8 cellular contexts compared by ENCODE assay signal in genomic region chr16:27605500-27606106, GRCh38. TPM values are rescaled to one million over a fixed set of nuclear protein-coding genes. Genes with fewer than 3 reads are reported as not detected.
DNase-seq lines count a peak whose midpoint lies in the region; ATAC-seq, FAIRE-seq and TF ChIP-seq lines count a peak whose summit lies in the region.
"Not testable (repeated sequence)": the region's sequence is repeated elsewhere in the genome, so short reads cannot be mapped to it uniquely, and the experiment has no call there.

No MANE protein-coding gene starts in this region.

- not testable (repeated sequence) for H3K9me2 ChIP-seq in HCT116 (ENCODE audit: insufficient read depth)

- intact Hi-C loops in Calu3 (cut with micrococcal nuclease; ENCODE audit: unreplicated experiment); K562 (cut with micrococcal nuclease); testis (cut with DNase I; ENCODE audit: low total_unique reads): not testable (repeated sequence)
- intact Hi-C loops in HCT116 (cut with micrococcal nuclease) = loop anchor here (1.0 kb wide), 1 partner anchor 262 kb away; no protein-coding TSS in a partner anchor

- not testable (repeated sequence) for H3K36me3 Mint-ChIP-seq in Calu3 (ENCODE audit: insufficient read depth, unreplicated experiment); glutamatergic neuron (ENCODE audit: unreplicated experiment)

- not testable (repeated sequence) for H3K9me3 ChIP-seq in HCT116 (ENCODE audit: control insufficient read depth in 1 of 2, insufficient read depth in 1 of 2, low read depth in 1 of 2, low read length in 2 of 2); SJCRH30 (replicated peaks); K562 (replicated peaks; ENCODE audit: control insufficient read depth, insufficient read depth, low read depth, low read length); testis

- peak; percentile 74 for TF ChIP-seq CTCF in Calu3 (IDR thresholded peaks at IDR 0.05; ENCODE audit: unreplicated experiment)
- TF ChIP-seq CTCF in HCT116 (IDR thresholded peaks at IDR 0.05 in 2 of 3, conservative IDR thresholded peaks at IDR 0.05 in 1 of 3; ENCODE audit: borderline replicate concordance in 1 of 3, insufficient read depth in 1 of 3, low read depth in 2 of 3, low read length in 2 of 3) = peak; percentile 43 to 92 (median 87); a peak in 5 of 6 replicates
- TF ChIP-seq CTCF in K562 (IDR thresholded peaks at IDR 0.05 in 2 of 3, conservative IDR thresholded peaks at IDR 0.05 in 1 of 3; ENCODE audit: insufficient read depth in 2 of 3, low read depth in 1 of 3, low read length in 3 of 3) = peak; percentile 74 to 82 (median 74)
- peak; percentile 81 for TF ChIP-seq CTCF in glutamatergic neuron (IDR thresholded peaks at IDR 0.05; ENCODE audit: partially characterized antibody, unreplicated experiment)
- TF ChIP-seq CTCF in testis (IDR thresholded peaks at IDR 0.05) = peak; percentile 36 to 72 (median 59)

- H3K9me1 ChIP-seq in K562 (ENCODE audit: control insufficient read depth, insufficient read depth, low read length) = not testable (repeated sequence)

- TF ChIP-seq RAD21 in HCT116 (IDR thresholded peaks at IDR 0.05; ENCODE audit: low read depth) = peak; percentile 57
- peak in 1 of 2 experiments; percentile 56; a peak in 2 of 4 replicates for TF ChIP-seq RAD21 in K562 (CRISPR knock-in tag; conservative IDR thresholded peaks at IDR 0.05 in 1 of 2, IDR thresholded peaks at IDR 0.05 in 1 of 2)

- ATAC-seq in HCT116 (peak; percentile 95), K562 (peak; percentile 87)

- DNase-seq in Calu3 = peak; percentile 23
- peak; percentile 31 for DNase-seq in HCT116 (ENCODE audit: low read depth, low spot score)
- DNase-seq in NCI-H2107 (lab: John Stamatoyannopoulos, UW) = peak; percentile 16
- peak; percentile 24 to 76 for DNase-seq in SJCRH30
- DNase-seq in K562 (ENCODE audit: extremely low read depth in 1 of 4, low spot score in 3 of 4) = peak; percentile 54 to 75 (median 70)
- DNase-seq in glutamatergic neuron = not testable (repeated sequence)
- peak; percentile 14 for DNase-seq in mucosa of gallbladder (ENCODE audit: low spot score)
- DNase-seq in testis = peak; percentile 26

- H3K9me3 Mint-ChIP-seq in Calu3 (ENCODE audit: low read depth, unreplicated experiment); glutamatergic neuron (ENCODE audit: unreplicated experiment): not testable (repeated sequence)

- H3K4me3 Mint-ChIP-seq in Calu3 (ENCODE audit: low read depth, unreplicated experiment); glutamatergic neuron (ENCODE audit: unreplicated experiment): not testable (repeated sequence)

- H3K27ac ChIP-seq in HCT116 (ENCODE audit: low read depth, low read length); SJCRH30; K562 (ENCODE audit: extremely low read depth, low read depth, low read length); testis: not testable (repeated sequence)

- H3K4me2 ChIP-seq in HCT116 (ENCODE audit: low read length); K562 (ENCODE audit: insufficient read depth, low read length): not testable (repeated sequence)

- H3K4me1 ChIP-seq in HCT116 (ENCODE audit: control insufficient read depth in 1 of 2, insufficient read depth in 2 of 2, low read length in 2 of 2); SJCRH30; K562 (replicated peaks in 1 of 2; ENCODE audit: control insufficient read depth in 2 of 2, insufficient read depth in 2 of 2, low read length in 2 of 2); testis: not testable (repeated sequence)

- not testable (repeated sequence) for TF ChIP-seq POLR2A in HCT116 (IDR thresholded peaks at IDR 0.05; ENCODE audit: borderline replicate concordance, extremely low read depth, insufficient read depth, insufficient read length); K562 (conservative IDR thresholded peaks at IDR 0.05); testis (IDR thresholded peaks at IDR 0.05)

- not testable (repeated sequence) for TF ChIP-seq EP300 in K562 (IDR thresholded peaks at IDR 0.05; ENCODE audit: low read length)

- H3K4me3 ChIP-seq in HCT116 (replicated peaks in 1 of 2; ENCODE audit: low read depth in 1 of 2, low read length in 2 of 2); SJCRH30; K562; testis: not testable (repeated sequence)

- not testable (repeated sequence) for H3K27me3 Mint-ChIP-seq in Calu3 (ENCODE audit: unreplicated experiment); glutamatergic neuron (ENCODE audit: unreplicated experiment)

- WGBS in K562 (ENCODE audit: insufficient coverage, low coverage, missing lambda C conversion rate) = 20% methylated on average over 12 of the region's 12 CpGs
- 76 to 78% methylated on average over 12 of the region's 12 CpGs for WGBS in testis, 2 donors

- in situ Hi-C loops in K562 (cut with MboI) = not testable (repeated sequence)

- not testable (repeated sequence) for H3K9ac ChIP-seq in HCT116 (ENCODE audit: low read length); K562 (ENCODE audit: insufficient read depth in 1 of 2, low read depth in 2 of 2, low read length in 2 of 2)

- RAD21 ChIA-PET in HCT116 (lab: Charles Lee; ENCODE audit: low non-redundant PET in 1 of 2, low total read pairs in 2 of 2, uncharacterized antibody in 2 of 2, unreplicated experiment in 2 of 2) = not testable (repeated sequence)

- not testable (repeated sequence) for H3K27ac Mint-ChIP-seq in Calu3 (ENCODE audit: unreplicated experiment); glutamatergic neuron (ENCODE audit: unreplicated experiment)

- CTCF ChIA-PET in Calu3 (lab: Charles Lee); HCT116 (lab: Charles Lee): not testable (repeated sequence)
- CTCF ChIA-PET in K562 (lab: Yijun Ruan, JAX; ENCODE audit: low intra/inter-chr PET ratio) = interaction anchor here (0.6 kb wide), 3 partner anchors 260 to 718 kb away, joined by 3 read pairs; no protein-coding TSS in a partner anchor

- POLR2A ChIA-PET in HCT116 (lab: Charles Lee); K562 (lab: Yijun Ruan, JAX): not testable (repeated sequence)

- not testable (repeated sequence) for H2AFZ ChIP-seq in HCT116 (ENCODE audit: low read depth, low read length, poor library complexity, severe bottlenecking); K562 (ENCODE audit: low read depth, low read length)

- not testable (repeated sequence) for H3K36me3 ChIP-seq in HCT116 (ENCODE audit: control insufficient read depth in 1 of 2, insufficient read depth in 2 of 2, low read length in 2 of 2); SJCRH30; K562 (ENCODE audit: control insufficient read depth, insufficient read depth, low read length); testis (ENCODE audit: low read depth, missing control alignments)

- peak; percentile 91 for FAIRE-seq in K562 (lab: Jason Lieb, UNC)

- H3K27me3 ChIP-seq in HCT116 (ENCODE audit: insufficient read depth, low read length); SJCRH30; K562 (ENCODE audit: control insufficient read depth in 2 of 2, insufficient read depth in 2 of 2, low read length in 2 of 2); testis: not testable (repeated sequence)

- H4K20me1 ChIP-seq in HCT116 (ENCODE audit: insufficient read depth); K562 (replicated peaks; ENCODE audit: control insufficient read depth, insufficient read depth, low read length): not testable (repeated sequence)

- not testable (repeated sequence) for H3K4me1 Mint-ChIP-seq in Calu3 (ENCODE audit: low read depth, unreplicated experiment); glutamatergic neuron (ENCODE audit: low read depth, unreplicated experiment)

- not testable (repeated sequence) for BruUV-seq in Calu3 (replicated peaks; lab: Mats Ljungman, UMichigan); HCT116 (replicated peaks; lab: Mats Ljungman, UMichigan); K562 (replicated peaks; lab: Mats Ljungman, UMichigan)

- H3K79me2 ChIP-seq in HCT116 (ENCODE audit: insufficient read depth, low read length); K562 (ENCODE audit: control insufficient read depth, insufficient read depth, low read length): not testable (repeated sequence)

RNA-seq across cellular contexts. Expression of gene KATNIP, which starts 55.7 kb away (rescaled TPM):
- total RNA-seq in Calu3 (2022) (37.8 and 46.9 TPM in 2 replicates), HCT116 (2021; ENCODE audit: unreplicated experiment) (23.8 TPM), K562 (2014; rRNA removed) (6.9 and 11.2 TPM in 2 replicates), K562 (2014; rRNA removed; fragmentation: Illumina TruSeq; extraction: Trizol) (9.0 and 10.2 TPM in 2 replicates), K562 (2015; rRNA removed; fragmentation: Illumina TruSeq; extraction: Trizol) (10.2 and 10.7 TPM in 2 replicates), K562 (2021) (9.9 and 13.2 TPM in 2 replicates), glutamatergic neuron (ENCODE audit: unreplicated experiment) (22.9 TPM), mucosa of gallbladder (38.9 TPM), testis (10 to 100 TPM; 48.6 to 80.2 TPM)
- 15.6 and 16.4 TPM in 2 replicates for polyA plus RNA-seq in HCT116 (2012)
- total RNA-seq in SJCRH30 (2014; rRNA removed; shearing (Covaris generic)) = 16.2 and 18.6 TPM in 2 replicates
- 83.0 and 106 TPM in 2 replicates for total RNA-seq in K562 (2011; cell fraction: chromatin; rRNA removed; ENCODE audit: low replicate concordance)
- 39.1 and 48.2 TPM in 2 replicates for total RNA-seq in K562 (2011; cell fraction: nucleolus; rRNA removed)
- 52.3 and 52.5 TPM in 2 replicates for total RNA-seq in K562 (2011; cell fraction: nucleoplasm; rRNA removed)
- polyA plus RNA-seq in K562 (2011; rRNA removed) (7.6 and 10.2 TPM in 2 replicates), K562 (2014; fragmentation: Illumina TruSeq; extraction: Trizol) (9.7 and 10.1 TPM in 2 replicates), K562 (2014; fragmentation: Nextera tagmentation; extraction: Ambion mirVana) (1 to 10 TPM; 1.7 to 2.6 TPM), K562 (2014; rRNA removed) (8.0 and 10.3 TPM in 2 replicates), testis (ENCODE audit: insufficient read depth, low read depth, low replicate concordance) (43.2 TPM)
- 6.3 TPM in 2 replicates for polyA plus RNA-seq in K562 (2011; cell fraction: cytosol; rRNA removed)
- polyA plus RNA-seq in K562 (2011; cell fraction: nucleus; rRNA removed) = 37.3 and 42.3 TPM in 2 replicates
- 7.8 and 9.3 TPM in 2 replicates for polyA plus RNA-seq in K562 (2012)
- 26.5 and 29.0 TPM in 2 replicates for polyA minus RNA-seq in K562 (2011; rRNA and poly(A)+ RNA removed)
- polyA minus RNA-seq in K562 (2011; cell fraction: cytosol; rRNA and poly(A)+ RNA removed) = 6.8 and 8.2 TPM in 2 replicates
- 21.3 and 32.2 TPM in 2 replicates for polyA minus RNA-seq in K562 (2011; cell fraction: nucleus; rRNA and poly(A)+ RNA removed)

RNA-seq across cellular contexts. Expression of gene GTF3C1, which starts 55.9 kb away (rescaled TPM):
- 88.5 and 90.9 TPM in 2 replicates for total RNA-seq in Calu3 (2022)
- total RNA-seq in HCT116 (2021; ENCODE audit: unreplicated experiment) = 97.5 TPM
- polyA plus RNA-seq in HCT116 (2012) = 60.1 and 69.8 TPM in 2 replicates
- 113 and 124 TPM in 2 replicates for total RNA-seq in SJCRH30 (2014; rRNA removed; shearing (Covaris generic))
- total RNA-seq in K562 (2011; cell fraction: chromatin; rRNA removed; ENCODE audit: low replicate concordance) = 83.8 and 125 TPM in 2 replicates
- 68.3 and 75.2 TPM in 2 replicates for total RNA-seq in K562 (2011; cell fraction: nucleolus; rRNA removed)
- total RNA-seq in K562 (2011; cell fraction: nucleoplasm; rRNA removed) = 75.5 and 85.5 TPM in 2 replicates
- 47.9 and 55.3 TPM in 2 replicates for total RNA-seq in K562 (2014; rRNA removed)
- 21.1 and 23.7 TPM in 2 replicates for total RNA-seq in K562 (2014; rRNA removed; fragmentation: Illumina TruSeq; extraction: Trizol)
- total RNA-seq in K562 (2015; rRNA removed; fragmentation: Illumina TruSeq; extraction: Trizol) = 30.9 and 33.5 TPM in 2 replicates
- total RNA-seq in K562 (2021) = 61.5 and 63.6 TPM in 2 replicates
- 10.1 and 18.4 TPM in 2 replicates for polyA plus RNA-seq in K562 (2011; rRNA removed)
- polyA plus RNA-seq in K562 (2011; cell fraction: cytosol; rRNA removed) = 21.0 and 31.9 TPM in 2 replicates
- 58.0 and 75.6 TPM in 2 replicates for polyA plus RNA-seq in K562 (2011; cell fraction: nucleus; rRNA removed)
- 32.0 and 44.4 TPM in 2 replicates for polyA plus RNA-seq in K562 (2012)
- polyA plus RNA-seq in K562 (2014; fragmentation: Illumina TruSeq; extraction: Trizol) = 41.2 and 45.9 TPM in 2 replicates
- 1 to 10 TPM in 1 of 2 experiments, under 1 TPM in 1; 0.72 to 2.5 TPM for polyA plus RNA-seq in K562 (2014; fragmentation: Nextera tagmentation; extraction: Ambion mirVana)
- 26.6 and 46.5 TPM in 2 replicates for polyA plus RNA-seq in K562 (2014; rRNA removed)
- 37.4 and 47.6 TPM in 2 replicates for polyA minus RNA-seq in K562 (2011; rRNA and poly(A)+ RNA removed)
- polyA minus RNA-seq in K562 (2011; cell fraction: cytosol; rRNA and poly(A)+ RNA removed) = 42.9 and 50.3 TPM in 2 replicates
- polyA minus RNA-seq in K562 (2011; cell fraction: nucleus; rRNA and poly(A)+ RNA removed) = 29.6 and 48.8 TPM in 2 replicates
- total RNA-seq in glutamatergic neuron (ENCODE audit: unreplicated experiment) = 106 TPM
- total RNA-seq in mucosa of gallbladder = 70.9 TPM
- total RNA-seq in testis = 100 to 1,000 TPM; 129 to 154 TPM
- 85.7 TPM for polyA plus RNA-seq in testis (ENCODE audit: insufficient read depth, low read depth, low replicate concordance)
